ENCODE assay signal across 8 cellular contexts in genomic region chr11:132941024-132941646, GRCh38.
DNase-seq lines count a peak whose midpoint lies in the region; ATAC-seq, FAIRE-seq and TF ChIP-seq lines count a peak whose summit lies in the region.

No MANE protein-coding gene starts in this region.

- no peaks in the 10 kb centered on the region for H3K9me2 ChIP-seq in OCI-LY7 (ENCODE audit: insufficient read depth, low read length)

- POLR2A ChIA-PET in OCI-LY7 (lab: Charles Lee) = interaction anchor here (1.0 kb wide), 1 partner anchor 35 kb away, joined by 5 read pairs; no protein-coding TSS in a partner anchor
- POLR2A ChIA-PET in activated CD4-positive, alpha-beta memory T cell treated with anti-CD3 and anti-CD28 coated beads, Interleukin-2, amount 10 ng/mL, durations not matched to agents 7 days and 5 days (lab: Charles Lee) = interaction anchor here (0.8 kb wide), 1 partner anchor 17 kb away, joined by 3 read pairs; no protein-coding TSS in a partner anchor

- CTCF ChIA-PET in OCI-LY7 (lab: Charles Lee; ENCODE audit: unreplicated experiment) = no interaction called here
- CTCF ChIA-PET in activated CD4-positive, alpha-beta memory T cell treated with anti-CD3 and anti-CD28 coated beads, Interleukin-2, amount 10 ng/mL, durations not matched to agents 7 days and 5 days (lab: Charles Lee) = interaction anchor here (0.6 to 1.9 kb wide), 16 partner anchors 8 to 1193 kb away, joined by 3 to 15 read pairs (median 3); no protein-coding TSS in a partner anchor

- H3K27me3 ChIP-seq in esophagus muscularis mucosa (peaks cover 0 to 43% (median 5%) of the 10 kb centered on the region in 4 donors), sigmoid colon (peaks cover 9 to 41% (median 29%) of the 10 kb centered on the region in 3 donors)

- H3K36me3 Mint-ChIP-seq in activated CD4-positive, alpha-beta memory T cell treated with anti-CD3 and anti-CD28 coated beads, Interleukin-2, amount 10 ng/mL, durations not matched to agents 7 days and 5 days (ENCODE audit: low read depth) = no peaks in the 10 kb centered on the region
- H3K36me3 Mint-ChIP-seq in immature natural killer cell = no peaks in the 10 kb centered on the region

- H3K27ac Mint-ChIP-seq in activated CD4-positive, alpha-beta memory T cell treated with anti-CD3 and anti-CD28 coated beads, Interleukin-2, amount 10 ng/mL, durations not matched to agents 7 days and 5 days = no peak overlapping the region
- no peak overlapping the region for H3K27ac Mint-ChIP-seq in immature natural killer cell

- H3K79me2 ChIP-seq in OCI-LY7 (ENCODE audit: insufficient read depth, low read depth, low read length) = no peaks in the 10 kb centered on the region

- peaks cover 27% of the 10 kb centered on the region for H3K27me3 Mint-ChIP-seq in activated CD4-positive, alpha-beta memory T cell treated with anti-CD3 and anti-CD28 coated beads, Interleukin-2, amount 10 ng/mL, durations not matched to agents 7 days and 5 days
- peaks cover 8 to 10% (median 9%) of the 10 kb centered on the region in 3 donors for H3K27me3 Mint-ChIP-seq in immature natural killer cell (ENCODE audit: low read depth in 3 of 3)

- H3K9me3 Mint-ChIP-seq in activated CD4-positive, alpha-beta memory T cell treated with anti-CD3 and anti-CD28 coated beads, Interleukin-2, amount 10 ng/mL, durations not matched to agents 7 days and 5 days = no peaks in the 10 kb centered on the region
- peaks cover 0 to 9% (median 0%) of the 10 kb centered on the region in 6 donors for H3K9me3 Mint-ChIP-seq in immature natural killer cell

- intact Hi-C loops in OCI-LY7 (cut with micrococcal nuclease; ENCODE audit: unreplicated experiment) (no loop called here), esophagus muscularis mucosa (cut with DNase I) (no loop called here), sigmoid colon (cut with DNase I) (no loop called here)

- no peak overlapping the region for H3K4me3 ChIP-seq in AG09309 (ENCODE audit: control insufficient read depth, low read depth, low read length)
- no peak overlapping the region for H3K4me3 ChIP-seq in OCI-LY7 (ENCODE audit: low read depth, low read length, poor library complexity, severe bottlenecking)
- H3K4me3 ChIP-seq in esophagus muscularis mucosa = no peak overlapping the region
- H3K4me3 ChIP-seq in sigmoid colon = no peak overlapping the region

- H4K20me1 ChIP-seq in OCI-LY7 (ENCODE audit: insufficient read depth, low read length) = no peaks in the 10 kb centered on the region

- peaks cover 2% of the 10 kb centered on the region for H3K4me1 Mint-ChIP-seq in activated CD4-positive, alpha-beta memory T cell treated with anti-CD3 and anti-CD28 coated beads, Interleukin-2, amount 10 ng/mL, durations not matched to agents 7 days and 5 days
- peaks cover 0 to 1% of the 10 kb centered on the region in 2 donors for H3K4me1 Mint-ChIP-seq in immature natural killer cell

- H3K9me3 ChIP-seq in OCI-LY7 (ENCODE audit: low read length) (no peaks in the 10 kb centered on the region), esophagus muscularis mucosa (no peaks in the 10 kb centered on the region), sigmoid colon (no peaks in the 10 kb centered on the region)

- DNase-seq in AG09309 (ENCODE audit: low read depth) (no peak), GM12891 (ENCODE audit: insufficient read length, low spot score) (peak; percentile 20), OCI-LY7 (ENCODE audit: low spot score) (peak; percentile 17), esophagus muscularis mucosa (ENCODE audit: extremely low spot score) (peak; percentile 82), sigmoid colon (no peak), immature natural killer cell (no peak)
- no peak for DNase-seq in activated CD4-positive, alpha-beta memory T cell treated with anti-CD3 and anti-CD28 coated beads, Interleukin-2, amount 10 ng/mL, durations not matched to agents 7 days and 5 days

- 55% methylated on average over 4 of the region's 4 CpGs for WGBS in esophagus muscularis mucosa
- WGBS in sigmoid colon, 2 donors = 54 to 57% methylated on average over 4 of the region's 4 CpGs

- peak; percentile 80 for TF ChIP-seq CTCF in AG09309 (IDR thresholded peaks at IDR 0.05; ENCODE audit: control insufficient read depth, insufficient read depth, low read depth, low read length, missing control alignments)
- peak; percentile 93 for TF ChIP-seq CTCF in OCI-LY7 (conservative IDR thresholded peaks at IDR 0.05; ENCODE audit: low read length)
- TF ChIP-seq CTCF in esophagus muscularis mucosa (IDR thresholded peaks at IDR 0.05) = peak; percentile 62 to 81 (median 72)
- TF ChIP-seq CTCF in sigmoid colon (IDR thresholded peaks at IDR 0.05) = peak; percentile 21 to 70 (median 60)

- H3K4me1 ChIP-seq in OCI-LY7 (ENCODE audit: insufficient read depth, low read length, poor library complexity, severe bottlenecking) (no peaks in the 10 kb centered on the region), esophagus muscularis mucosa (peaks cover 0 to 20% (median 16%) of the 10 kb centered on the region in 4 donors), sigmoid colon (peaks cover 0 to 14% (median 10%) of the 10 kb centered on the region in 4 donors)

- H3K4me3 Mint-ChIP-seq in activated CD4-positive, alpha-beta memory T cell treated with anti-CD3 and anti-CD28 coated beads, Interleukin-2, amount 10 ng/mL, durations not matched to agents 7 days and 5 days = no peak overlapping the region
- H3K4me3 Mint-ChIP-seq in immature natural killer cell = no peak overlapping the region

- no TSS peak for BruUV-seq in OCI-LY7 (replicated peaks; lab: Mats Ljungman, UMichigan)

- FAIRE-seq in GM12891 (lab: Jason Lieb, UNC) = no peak

- H3K27ac ChIP-seq in OCI-LY7 (ENCODE audit: low read depth, low read length, poor library complexity, severe bottlenecking) (no peak overlapping the region), esophagus muscularis mucosa (replicated peaks in 1 of 4) (no peak overlapping the region), sigmoid colon (no peak overlapping the region)

- no peak overlapping the region for H2AFZ ChIP-seq in OCI-LY7 (ENCODE audit: low read length)

- no peak for ATAC-seq in HG03196 (IDR thresholded peaks at IDR 0.05; ENCODE audit: unreplicated experiment)

- H3K36me3 ChIP-seq in OCI-LY7 (ENCODE audit: insufficient read depth, low read length) = no peaks in the 10 kb centered on the region
- no peaks in the 10 kb centered on the region for H3K36me3 ChIP-seq in esophagus muscularis mucosa
- no peaks in the 10 kb centered on the region for H3K36me3 ChIP-seq in sigmoid colon

- no peak for TF ChIP-seq EP300 in esophagus muscularis mucosa (IDR thresholded peaks at IDR 0.05)
- TF ChIP-seq EP300 in sigmoid colon (IDR thresholded peaks at IDR 0.05) = no peak

- no peak overlapping the region for H3K4me2 ChIP-seq in OCI-LY7 (ENCODE audit: low read length)

- TF ChIP-seq POLR2A in GM12891 (IDR thresholded peaks at IDR 0.05; ENCODE audit: low read depth, low read length) (no peak), esophagus muscularis mucosa (IDR thresholded peaks at IDR 0.05; ENCODE audit: low read depth) (no peak), sigmoid colon (IDR thresholded peaks at IDR 0.05) (no peak)

TF ChIP-seq in GM12891, 5 proteins besides CTCF, POLR2A, EP300 and RAD21:
- TF ChIP-seq TAF1 (IDR thresholded peaks at IDR 0.05; ENCODE audit: low read depth, low read length) (no peak), SPI1 (IDR thresholded peaks at IDR 0.05; ENCODE audit: low read depth, low read length) (no peak), PAX5 (IDR thresholded peaks at IDR 0.05; ENCODE audit: insufficient read depth, low read length, severe bottlenecking) (no peak), POLR2AphosphoS5 (IDR thresholded peaks at IDR 0.05; ENCODE audit: low read depth, low read length) (no peak), POU2F2 (IDR thresholded peaks at IDR 0.05; ENCODE audit: low read depth, low read length) (no peak)
TF ChIP-seq in GM12891: peak in this region for 0.

Comparison
In these comparisons a context has a peak if more than half of its experiments do, and no peak if none do; other contexts are left out.
1. DNase-seq: peak in GM12891 (single experiment), OCI-LY7 (single experiment) and esophagus muscularis mucosa (single experiment); none in AG09309 (single experiment), sigmoid colon (single experiment), activated CD4-positive, alpha-beta memory T cell treated with anti-CD3 and anti-CD28 coated beads, Interleukin-2, amount 10 ng/mL, durations not matched to agents 7 days and 5 days (single experiment) and immature natural killer cell (0 of 3).
2. Peak in every context shown above with its lines, with median percentiles within 50 percentile points of each other: CTCF ChIP-seq.